1 cellular context compared by ENCODE assay signal in the genomic region with DNA sequence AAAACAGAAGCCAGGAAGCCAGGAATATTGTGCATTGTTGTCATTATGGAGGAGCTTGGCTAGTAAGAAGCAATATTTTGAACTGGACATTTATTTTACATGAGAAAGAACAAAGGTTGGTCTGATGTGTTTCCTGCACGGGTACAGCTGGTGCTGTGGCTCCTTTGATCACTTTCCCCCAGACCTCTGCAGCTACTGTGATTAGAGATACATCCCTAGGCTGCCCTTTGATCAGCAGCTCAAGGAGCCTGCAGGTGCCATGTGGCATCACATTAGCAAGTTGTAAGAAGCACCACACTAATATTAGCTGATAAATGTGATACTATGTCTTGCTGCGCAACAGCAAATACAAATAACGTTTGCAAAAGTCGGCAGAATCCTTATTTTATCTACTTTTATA.
TF ChIP-seq lines count a peak whose summit lies in the region.

No MANE protein-coding gene starts in this region.

TF ChIP-seq in WTC11, 78 proteins besides CTCF, POLR2A, EP300 and RAD21 (continued from another document):
- no peak for TF ChIP-seq ZNF425 (CRISPR knock-in tag; conservative IDR thresholded peaks at IDR 0.05)
- TF ChIP-seq, protein P1, sequence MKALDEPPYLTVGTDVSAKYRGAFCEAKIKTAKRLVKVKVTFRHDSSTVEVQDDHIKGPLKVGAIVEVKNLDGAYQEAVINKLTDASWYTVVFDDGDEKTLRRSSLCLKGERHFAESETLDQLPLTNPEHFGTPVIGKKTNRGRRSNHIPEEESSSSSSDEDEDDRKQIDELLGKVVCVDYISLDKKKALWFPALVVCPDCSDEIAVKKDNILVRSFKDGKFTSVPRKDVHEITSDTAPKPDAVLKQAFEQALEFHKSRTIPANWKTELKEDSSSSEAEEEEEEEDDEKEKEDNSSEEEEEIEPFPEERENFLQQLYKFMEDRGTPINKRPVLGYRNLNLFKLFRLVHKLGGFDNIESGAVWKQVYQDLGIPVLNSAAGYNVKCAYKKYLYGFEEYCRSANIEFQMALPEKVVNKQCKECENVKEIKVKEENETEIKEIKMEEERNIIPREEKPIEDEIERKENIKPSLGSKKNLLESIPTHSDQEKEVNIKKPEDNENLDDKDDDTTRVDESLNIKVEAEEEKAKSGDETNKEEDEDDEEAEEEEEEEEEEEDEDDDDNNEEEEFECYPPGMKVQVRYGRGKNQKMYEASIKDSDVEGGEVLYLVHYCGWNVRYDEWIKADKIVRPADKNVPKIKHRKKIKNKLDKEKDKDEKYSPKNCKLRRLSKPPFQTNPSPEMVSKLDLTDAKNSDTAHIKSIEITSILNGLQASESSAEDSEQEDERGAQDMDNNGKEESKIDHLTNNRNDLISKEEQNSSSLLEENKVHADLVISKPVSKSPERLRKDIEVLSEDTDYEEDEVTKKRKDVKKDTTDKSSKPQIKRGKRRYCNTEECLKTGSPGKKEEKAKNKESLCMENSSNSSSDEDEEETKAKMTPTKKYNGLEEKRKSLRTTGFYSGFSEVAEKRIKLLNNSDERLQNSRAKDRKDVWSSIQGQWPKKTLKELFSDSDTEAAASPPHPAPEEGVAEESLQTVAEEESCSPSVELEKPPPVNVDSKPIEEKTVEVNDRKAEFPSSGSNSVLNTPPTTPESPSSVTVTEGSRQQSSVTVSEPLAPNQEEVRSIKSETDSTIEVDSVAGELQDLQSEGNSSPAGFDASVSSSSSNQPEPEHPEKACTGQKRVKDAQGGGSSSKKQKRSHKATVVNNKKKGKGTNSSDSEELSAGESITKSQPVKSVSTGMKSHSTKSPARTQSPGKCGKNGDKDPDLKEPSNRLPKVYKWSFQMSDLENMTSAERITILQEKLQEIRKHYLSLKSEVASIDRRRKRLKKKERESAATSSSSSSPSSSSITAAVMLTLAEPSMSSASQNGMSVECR (CRISPR knock-in tag; IDR thresholded peaks at IDR 0.05; ENCODE audit: borderline replicate concordance) = no peak
- no peak for TF ChIP-seq TEAD1 (CRISPR knock-in tag; IDR thresholded peaks at IDR 0.05)
- TF ChIP-seq ZNF232 (CRISPR knock-in tag; IDR thresholded peaks at IDR 0.05) = no peak
- TF ChIP-seq FOXK1 (CRISPR knock-in tag; IDR thresholded peaks at IDR 0.05) = no peak
- TF ChIP-seq SMAD4 (CRISPR knock-in tag; IDR thresholded peaks at IDR 0.05) = no peak
- TF ChIP-seq KAT7 (CRISPR knock-in tag; IDR thresholded peaks at IDR 0.05; ENCODE audit: borderline replicate concordance) = no peak
